In the genomic region with DNA sequence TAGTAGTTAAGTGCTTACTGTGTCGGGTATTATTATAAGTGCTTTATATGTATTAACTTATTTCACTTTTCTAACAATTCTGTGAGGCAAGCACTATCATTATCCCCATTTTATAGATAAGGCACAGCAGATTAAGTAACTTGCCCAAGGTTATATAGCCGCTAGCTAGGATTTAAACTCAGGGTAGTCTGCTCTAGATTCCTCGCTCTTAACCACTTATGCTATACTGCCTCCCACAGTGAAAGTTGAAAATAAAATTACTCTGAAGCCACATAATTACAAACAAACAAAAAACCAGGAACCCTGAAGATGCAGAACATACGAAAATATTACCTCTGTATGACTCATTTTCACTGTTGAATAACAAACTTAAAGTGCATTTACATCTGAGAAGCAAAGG, we compare ENCODE assay signal across 22 cellular contexts. TPM values are rescaled to one million over a fixed set of nuclear protein-coding genes. Genes with fewer than 3 reads are reported as not detected.
DNase-seq lines count a peak whose midpoint lies in the region; ATAC-seq and TF ChIP-seq lines count a peak whose summit lies in the region.
"Had no signal": no experiment of that assay in that cellular context is flagged by ENCODE, and none has a peak within 500 bp of the region (broad histone marks: within the 10 kb centered on the region; RNA-seq: fewer than 3 reads in every experiment).

No MANE protein-coding gene starts in this region.

- no peaks in the 10 kb centered on the region for H3K9me3 Mint-ChIP-seq in activated T-helper 17 cell treated with anti-CD3 and anti-CD28 coated beads, Interleukin-2, amount 50 U/mL, for 72 hours
- H3K9me3 Mint-ChIP-seq in naive thymus-derived CD4-positive, alpha-beta T cell: peaks cover 0 to under 1% (median 0%) of the 10 kb centered on the region in 11 donors
- H3K9me3 Mint-ChIP-seq: activated CD4-positive, alpha-beta memory T cell treated with anti-CD3 and anti-CD28 coated beads for 36 hours; activated naive CD8-positive, alpha-beta T cell treated with anti-CD3 and anti-CD28 coated beads, Interleukin-2, amount 50 U/mL, for 24 hours; activated T-cell treated with anti-CD3 and anti-CD28 coated beads, Interleukin-2, amount 50 U/mL, for 72 hours; stimulated activated naive CD8-positive, alpha-beta T cell treated with anti-CD3 and anti-CD28 coated beads, Interleukin-15, amount 100 ng/mL, for 72 hours had no signal

- H3K4me3 ChIP-seq in fibroblast of pulmonary artery (replicated peaks; ENCODE audit: low read depth, low read length): no peak overlapping the region
- no peak overlapping the region for H3K4me3 ChIP-seq in naive thymus-derived CD4-positive, alpha-beta T cell (ENCODE audit: low read length)
- no peak overlapping the region for H3K4me3 ChIP-seq in mucosa of descending colon
- H3K4me3 ChIP-seq: psoas muscle, uterus had no signal

- no peaks in the 10 kb centered on the region for H3K9me3 ChIP-seq in naive thymus-derived CD4-positive, alpha-beta T cell (ENCODE audit: control insufficient read depth in 2 of 3, low read length in 3 of 3)
- no peaks in the 10 kb centered on the region for H3K9me3 ChIP-seq in mucosa of descending colon
- H3K9me3 ChIP-seq: psoas muscle, uterus had no signal

- peaks cover 0 to 7% (median 0%) of the 10 kb centered on the region in 3 experiments for H3K36me3 ChIP-seq in naive thymus-derived CD4-positive, alpha-beta T cell (ENCODE audit: control insufficient read depth in 2 of 3, insufficient read depth in 3 of 3, low read length in 3 of 3)
- H3K36me3 ChIP-seq in mucosa of descending colon (ENCODE audit: low read depth): no peaks in the 10 kb centered on the region
- H3K36me3 ChIP-seq: uterus had no signal

- intact Hi-C loops in naive thymus-derived CD4-positive, alpha-beta T cell (cut with micrococcal nuclease): loop anchor here (5.0 kb wide), 3 partner anchors 42 to 377 kb away; no protein-coding TSS in a partner anchor
- intact Hi-C loops in mucosa of descending colon (cut with DNase I, micrococcal nuclease): no loop called here

- TF ChIP-seq CTCF in AG09319 (IDR thresholded peaks at IDR 0.05; ENCODE audit: low read depth, low read length) (peak; percentile 3; the same call in 1 of the 2 replicates), fibroblast of pulmonary artery (IDR thresholded peaks at IDR 0.05; ENCODE audit: low read length, missing control alignments) (peak; percentile 8), GM10266 (IDR thresholded peaks at IDR 0.05; ENCODE audit: control insufficient read depth, insufficient read depth, low read depth, missing control alignments) (no peak), mucosa of descending colon (IDR thresholded peaks at IDR 0.05) (no peak)

- in situ Hi-C loops in G401 (cut with HindIII; ENCODE audit: low sequenced_read_pairs): no loop called here

- no peak for DNase-seq in AG09319 (ENCODE audit: extremely low read depth, low read depth)
- peak; percentile 5 for DNase-seq in G401 (ENCODE audit: low spot score)
- peak; percentile 31 for DNase-seq in fibroblast of pulmonary artery (ENCODE audit: low read depth)
- DNase-seq in GM10266 (ENCODE audit: extremely low spot score): no peak
- DNase-seq in RKO (ENCODE audit: low spot score): no peak
- no peak for DNase-seq in naive thymus-derived CD4-positive, alpha-beta T cell
- DNase-seq in mucosa of descending colon: no peak
- DNase-seq: activated CD4-positive, alpha-beta memory T cell treated with anti-CD3 and anti-CD28 coated beads for 36 hours; activated naive CD8-positive, alpha-beta T cell treated with anti-CD3 and anti-CD28 coated beads, Interleukin-2, amount 50 U/mL, for 24 hours; activated T-cell treated with anti-CD3 and anti-CD28 coated beads, Interleukin-2, amount 50 U/mL, for 72 hours; Calu3; erythroblast; left ventricle myocardium superior; NCI-H146; NCI-H510A treated with DMSO at 0.1 percent for 48 hours; psoas muscle; stimulated activated CD4-positive, alpha-beta T cell treated with anti-CD3 and anti-CD28 coated beads, Interleukin-15, amount 100 ng/mL, for 24 hours; stimulated activated naive CD8-positive, alpha-beta T cell treated with anti-CD3 and anti-CD28 coated beads, Interleukin-15, amount 100 ng/mL, for 72 hours; uterus had no signal

- CTCF ChIA-PET in naive thymus-derived CD4-positive, alpha-beta T cell (lab: Charles Lee): interaction anchor here (0.6 kb wide), 1 partner anchor 76 kb away, joined by 3 read pairs; a partner anchor contains a TSS

- peaks cover 46% of the 10 kb centered on the region for H3K36me3 Mint-ChIP-seq in activated T-helper 17 cell treated with anti-CD3 and anti-CD28 coated beads, Interleukin-2, amount 50 U/mL, for 72 hours (ENCODE audit: low read depth)
- H3K36me3 Mint-ChIP-seq in naive thymus-derived CD4-positive, alpha-beta T cell: peaks cover 0 to 6% (median 0%) of the 10 kb centered on the region in 5 donors

- H3K4me1 Mint-ChIP-seq in activated T-helper 17 cell treated with anti-CD3 and anti-CD28 coated beads, Interleukin-2, amount 50 U/mL, for 72 hours: peaks cover 14% of the 10 kb centered on the region
- H3K4me1 Mint-ChIP-seq in naive thymus-derived CD4-positive, alpha-beta T cell: peaks cover 14 to 41% (median 35%) of the 10 kb centered on the region in 7 donors

- peak overlapping the region; percentile 65 for H3K27ac Mint-ChIP-seq in activated T-helper 17 cell treated with anti-CD3 and anti-CD28 coated beads, Interleukin-2, amount 50 U/mL, for 72 hours
- peak overlapping the region in 1 of 9 donors; percentile 4 for H3K27ac Mint-ChIP-seq in naive thymus-derived CD4-positive, alpha-beta T cell
- H3K27ac Mint-ChIP-seq: activated CD4-positive, alpha-beta memory T cell treated with anti-CD3 and anti-CD28 coated beads for 36 hours; activated naive CD8-positive, alpha-beta T cell treated with anti-CD3 and anti-CD28 coated beads, Interleukin-2, amount 50 U/mL, for 24 hours; activated T-cell treated with anti-CD3 and anti-CD28 coated beads, Interleukin-2, amount 50 U/mL, for 72 hours; stimulated activated naive CD8-positive, alpha-beta T cell treated with anti-CD3 and anti-CD28 coated beads, Interleukin-15, amount 100 ng/mL, for 72 hours had no signal

- H3K27me3 Mint-ChIP-seq in activated T-helper 17 cell treated with anti-CD3 and anti-CD28 coated beads, Interleukin-2, amount 50 U/mL, for 72 hours: no peaks in the 10 kb centered on the region
- H3K27me3 Mint-ChIP-seq in naive thymus-derived CD4-positive, alpha-beta T cell: no peaks in the 10 kb centered on the region
- H3K27me3 Mint-ChIP-seq: activated CD4-positive, alpha-beta memory T cell treated with anti-CD3 and anti-CD28 coated beads for 36 hours; activated naive CD8-positive, alpha-beta T cell treated with anti-CD3 and anti-CD28 coated beads, Interleukin-2, amount 50 U/mL, for 24 hours; stimulated activated naive CD8-positive, alpha-beta T cell treated with anti-CD3 and anti-CD28 coated beads, Interleukin-15, amount 100 ng/mL, for 72 hours had no signal

- no peaks in the 10 kb centered on the region for H3K27me3 ChIP-seq in naive thymus-derived CD4-positive, alpha-beta T cell (ENCODE audit: control insufficient read depth in 2 of 2, insufficient read depth in 2 of 2, low read length in 2 of 2)
- H3K27me3 ChIP-seq: uterus had no signal

- H3K4me3 Mint-ChIP-seq in activated T-helper 17 cell treated with anti-CD3 and anti-CD28 coated beads, Interleukin-2, amount 50 U/mL, for 72 hours: peak overlapping the region; percentile 15
- H3K4me3 Mint-ChIP-seq in naive thymus-derived CD4-positive, alpha-beta T cell: no peak overlapping the region
- H3K4me3 Mint-ChIP-seq: activated CD4-positive, alpha-beta memory T cell treated with anti-CD3 and anti-CD28 coated beads for 36 hours; activated naive CD8-positive, alpha-beta T cell treated with anti-CD3 and anti-CD28 coated beads, Interleukin-2, amount 50 U/mL, for 24 hours; activated T-cell treated with anti-CD3 and anti-CD28 coated beads, Interleukin-2, amount 50 U/mL, for 72 hours; stimulated activated naive CD8-positive, alpha-beta T cell treated with anti-CD3 and anti-CD28 coated beads, Interleukin-15, amount 100 ng/mL, for 72 hours had no signal

- POLR2A ChIA-PET in naive thymus-derived CD4-positive, alpha-beta T cell (lab: Charles Lee): interaction anchor here (2.3 kb wide), 1 partner anchor 76 kb away, joined by 11 read pairs; a partner anchor contains a TSS

- ATAC-seq in activated T-helper 17 cell treated with anti-CD3 and anti-CD28 coated beads, Interleukin-2, amount 50 U/mL, for 72 hours (replicated peaks): no peak
- ATAC-seq in naive thymus-derived CD4-positive, alpha-beta T cell: no peak
- no peak for ATAC-seq in mucosa of descending colon
- ATAC-seq: activated naive CD8-positive, alpha-beta T cell treated with anti-CD3 and anti-CD28 coated beads, Interleukin-2, amount 50 U/mL, for 24 hours; activated T-cell treated with anti-CD3 and anti-CD28 coated beads, Interleukin-2, amount 50 U/mL, for 72 hours; left ventricle myocardium superior; psoas muscle; stimulated activated naive CD8-positive, alpha-beta T cell treated with anti-CD3 and anti-CD28 coated beads, Interleukin-15, amount 100 ng/mL, for 72 hours had no signal

- no peak overlapping the region for H3K27ac ChIP-seq in naive thymus-derived CD4-positive, alpha-beta T cell (ENCODE audit: low read depth, low read length)
- H3K27ac ChIP-seq: HL-60, KMS-11, psoas muscle, uterus had no signal

- H3K4me1 ChIP-seq in naive thymus-derived CD4-positive, alpha-beta T cell (ENCODE audit: control insufficient read depth in 2 of 2, insufficient read depth in 2 of 2, low read length in 2 of 2): peaks cover 0 to 7% of the 10 kb centered on the region in 2 donors
- peaks cover 8% of the 10 kb centered on the region for H3K4me1 ChIP-seq in mucosa of descending colon (ENCODE audit: low read depth)

RNA-seq across cellular contexts. Expression of a gene that starts 3.9 kb away (rescaled TPM):
- 38.2 and 60.5 TPM in 2 replicates for total RNA-seq in G401 (2014; rRNA removed; shearing (Covaris generic))
- total RNA-seq in activated T-helper 17 cell treated with anti-CD3 and anti-CD28 coated beads, Interleukin-2, amount 50 U/mL, for 72 hours: 10 to 100 TPM; 20.0 to 26.3 TPM
- 10 to 100 TPM in 1 of 5 experiments, 1 to 10 TPM in 4; 3.7 to 30.8 (median 8.3) TPM for total RNA-seq in naive thymus-derived CD4-positive, alpha-beta T cell
- 10 to 100 TPM; 17.8 to 20.4 TPM for polyA plus RNA-seq in naive thymus-derived CD4-positive, alpha-beta T cell
- total RNA-seq in mucosa of descending colon: 1 to 10 TPM; 2.1 to 5.7 (median 3.7) TPM

RNA-seq across cellular contexts. Expression of a gene that starts 29.1 kb away (rescaled TPM):
- total RNA-seq in G401 (2014; rRNA removed; shearing (Covaris generic)): 42.0 and 49.1 TPM in 2 replicates
- total RNA-seq in activated T-helper 17 cell treated with anti-CD3 and anti-CD28 coated beads, Interleukin-2, amount 50 U/mL, for 72 hours: 1 to 10 TPM; 2.1 to 5.6 TPM
- 10 to 100 TPM in 1 of 5 experiments, under 1 TPM in 4; 0.19 to 10.4 (median 0.40) TPM for total RNA-seq in naive thymus-derived CD4-positive, alpha-beta T cell
- not detected for polyA plus RNA-seq in naive thymus-derived CD4-positive, alpha-beta T cell
- total RNA-seq in mucosa of descending colon: 1 to 10 TPM in 2 of 3 donors, under 1 TPM in 1; 0.72 to 3.9 (median 1.7) TPM

RNA-seq across cellular contexts. Expression of a gene that starts 29.2 kb away (rescaled TPM):
- total RNA-seq in G401 (2014; rRNA removed; shearing (Covaris generic)): 18.5 and 20.0 TPM in 2 replicates
- total RNA-seq in activated T-helper 17 cell treated with anti-CD3 and anti-CD28 coated beads, Interleukin-2, amount 50 U/mL, for 72 hours: 10 to 100 TPM; 10.1 to 19.5 TPM
- total RNA-seq in naive thymus-derived CD4-positive, alpha-beta T cell: 10 to 100 TPM in 1 of 5 experiments, 1 to 10 TPM in 4; 3.7 to 31.2 (median 4.9) TPM
- 1 to 10 TPM; 2.6 to 4.0 TPM for polyA plus RNA-seq in naive thymus-derived CD4-positive, alpha-beta T cell
- 10 to 100 TPM; 15.5 to 21.2 (median 17.1) TPM for total RNA-seq in mucosa of descending colon

Comparison
In these comparisons a context has a peak if more than half of its experiments do, and no peak if none do; other contexts are left out.
1. DNase-seq: peak in G401 (single experiment) and fibroblast of pulmonary artery (single experiment); none in AG09319 (single experiment), GM10266 (single experiment), RKO (single experiment), naive thymus-derived CD4-positive, alpha-beta T cell (0 of 9) and mucosa of descending colon (0 of 3).
2. CTCF ChIP-seq: peak in AG09319 (single experiment) and fibroblast of pulmonary artery (single experiment); none in GM10266 (single experiment) and mucosa of descending colon (single experiment).
3. intact Hi-C loops: an anchor here in naive thymus-derived CD4-positive, alpha-beta T cell (5.0 kb wide); none called in mucosa of descending colon.